Comparison of ENCODE assay signal across 1 cellular context in genomic region chr7:100540073-100540723, GRCh38.
TF ChIP-seq lines count a peak whose summit lies in the region.

No MANE protein-coding gene starts in this region.

TF ChIP-seq in A549, 52 proteins besides CTCF, POLR2A, EP300 and RAD21 (continued from another document):
- TF ChIP-seq MAX (IDR thresholded peaks at IDR 0.05): no peak
